31 cellular contexts compared by ENCODE assay signal in genomic region chr6:168799067-168799466, GRCh38.
"Had no signal": no experiment of that assay in that cellular context is flagged by ENCODE, and none has a peak within 500 bp of the region (broad histone marks: within the 10 kb centered on the region; RNA-seq: fewer than 3 reads in every experiment).

No MANE protein-coding gene starts in this region.

- H3K4me3 ChIP-seq: K562, SJCRH30, SK-N-MC had no signal

- H3K36me3 ChIP-seq: brain microvascular endothelial cell, SJCRH30, WERI-Rb-1 had no signal

- H3K27ac ChIP-seq: brain microvascular endothelial cell, SJCRH30, SK-N-MC, WERI-Rb-1 had no signal

- ATAC-seq: activated CD8-positive, alpha-beta memory T cell treated with anti-CD3 and anti-CD28 coated beads, Interleukin-2, amount 10 ng/mL, durations not matched to agents 7 days and 5 days; activated T-cell treated with anti-CD3 and anti-CD28 coated beads, Interleukin-2, amount 50 U/mL, for 72 hours; activated T-helper 17 cell treated with anti-CD3 and anti-CD28 coated beads, Interleukin-2, amount 50 U/mL, for 72 hours; K562; Panc1 had no signal

- H3K36me3 Mint-ChIP-seq: activated CD8-positive, alpha-beta memory T cell treated with anti-CD3 and anti-CD28 coated beads, Interleukin-2, amount 10 ng/mL, durations not matched to agents 7 days and 5 days; activated naive CD8-positive, alpha-beta T cell treated with anti-CD3 and anti-CD28 coated beads for 36 hours had no signal

- H3K4me1 Mint-ChIP-seq: activated CD4-positive, alpha-beta memory T cell treated with anti-CD3 and anti-CD28 coated beads, Interleukin-2, amount 10 ng/mL, durations not matched to agents 7 days and 5 days; activated CD8-positive, alpha-beta memory T cell treated with anti-CD3 and anti-CD28 coated beads, Interleukin-2, amount 10 ng/mL, durations not matched to agents 7 days and 5 days; activated naive CD8-positive, alpha-beta T cell treated with anti-CD3 and anti-CD28 coated beads for 36 hours; activated T-helper 17 cell treated with anti-CD3 and anti-CD28 coated beads, Interleukin-2, amount 50 U/mL, for 72 hours had no signal

- H3K9me3 Mint-ChIP-seq: activated CD4-positive, alpha-beta memory T cell treated with anti-CD3 and anti-CD28 coated beads, Interleukin-2, amount 10 ng/mL, durations not matched to agents 7 days and 5 days; activated naive CD8-positive, alpha-beta T cell treated with anti-CD3 and anti-CD28 coated beads for 36 hours; activated T-cell treated with anti-CD3 and anti-CD28 coated beads, Interleukin-2, amount 50 U/mL, for 72 hours; activated T-helper 17 cell treated with anti-CD3 and anti-CD28 coated beads, Interleukin-2, amount 50 U/mL, for 72 hours had no signal

- H3K4me3 Mint-ChIP-seq: activated CD4-positive, alpha-beta memory T cell treated with anti-CD3 and anti-CD28 coated beads, Interleukin-2, amount 10 ng/mL, durations not matched to agents 7 days and 5 days; activated CD8-positive, alpha-beta memory T cell treated with anti-CD3 and anti-CD28 coated beads, Interleukin-2, amount 10 ng/mL, durations not matched to agents 7 days and 5 days; activated naive CD8-positive, alpha-beta T cell treated with anti-CD3 and anti-CD28 coated beads for 36 hours; activated T-cell treated with anti-CD3 and anti-CD28 coated beads, Interleukin-2, amount 50 U/mL, for 72 hours; activated T-helper 17 cell treated with anti-CD3 and anti-CD28 coated beads, Interleukin-2, amount 50 U/mL, for 72 hours had no signal

- H3K27ac Mint-ChIP-seq: activated CD4-positive, alpha-beta memory T cell treated with anti-CD3 and anti-CD28 coated beads, Interleukin-2, amount 10 ng/mL, durations not matched to agents 7 days and 5 days; activated CD8-positive, alpha-beta memory T cell treated with anti-CD3 and anti-CD28 coated beads, Interleukin-2, amount 10 ng/mL, durations not matched to agents 7 days and 5 days; activated naive CD8-positive, alpha-beta T cell treated with anti-CD3 and anti-CD28 coated beads for 36 hours; activated T-cell treated with anti-CD3 and anti-CD28 coated beads, Interleukin-2, amount 50 U/mL, for 72 hours; activated T-helper 17 cell treated with anti-CD3 and anti-CD28 coated beads, Interleukin-2, amount 50 U/mL, for 72 hours had no signal

- H3K27me3 Mint-ChIP-seq: activated CD8-positive, alpha-beta memory T cell treated with anti-CD3 and anti-CD28 coated beads, Interleukin-2, amount 10 ng/mL, durations not matched to agents 7 days and 5 days had no signal

- H3K4me1 ChIP-seq: SJCRH30 had no signal

- H3K27me3 ChIP-seq: brain microvascular endothelial cell, SJCRH30 had no signal

- H3K9me3 ChIP-seq: SJCRH30 had no signal

- DNase-seq: activated CD4-positive, alpha-beta memory T cell treated with anti-CD3 and anti-CD28 coated beads, Interleukin-2, amount 10 ng/mL, durations not matched to agents 7 days and 5 days; activated CD4-positive, alpha-beta T cell treated with anti-CD3 and anti-CD28 coated beads for 1 hour; activated CD4-positive, alpha-beta T cell treated with anti-CD3 and anti-CD28 coated beads for 48 hours; activated CD4-positive, CD25-positive, alpha-beta regulatory T cell; activated CD8-positive, alpha-beta memory T cell treated with anti-CD3 and anti-CD28 coated beads for 24 hours; activated CD8-positive, alpha-beta memory T cell treated with anti-CD3 and anti-CD28 coated beads, Interleukin-2, amount 10 ng/mL, durations not matched to agents 7 days and 5 days; activated effector memory CD4-positive, alpha-beta T cell treated with anti-CD3 and anti-CD28 coated beads, Interleukin-2, amount 50 U/mL, for 16 hours; activated naive CD4-positive, alpha-beta T cell; activated naive CD4-positive, alpha-beta T cell treated with anti-CD3 and anti-CD28 coated beads, Interleukin-2, amount 50 U/mL, for 16 hours; activated naive CD8-positive, alpha-beta T cell treated with anti-CD3 and anti-CD28 coated beads for 36 hours; activated T-cell treated with anti-CD3 and anti-CD28 coated beads, Interleukin-2, amount 50 U/mL, for 1 hour; activated T-cell treated with anti-CD3 and anti-CD28 coated beads, Interleukin-2, amount 50 U/mL, for 72 hours; amniotic stem cell; aorta; brain microvascular endothelial cell; central memory CD4-positive, alpha-beta T cell; NCI-H1092 treated with DMSO at 0.1 percent for 48 hours; NCI-H1436; NCI-H187; NCI-H2029 treated with DMSO at 0.1 percent for 48 hours; NCI-H345; NCI-H524 treated with DMSO at 0.1 percent for 48 hours; NCI-H774; SHP77; SJCRH30; T1000; WERI-Rb-1 had no signal
